ENCODE assay signal across 15 cellular contexts in genomic region chr14:104698688-104699425, GRCh38. TPM values are rescaled to one million over a fixed set of nuclear protein-coding genes. Genes with fewer than 3 reads are reported as not detected.
DNase-seq lines count a peak whose midpoint lies in the region; ATAC-seq, FAIRE-seq and TF ChIP-seq lines count a peak whose summit lies in the region.
"Had no signal": no experiment of that assay in that cellular context is flagged by ENCODE, and none has a peak within 500 bp of the region (broad histone marks: within the 10 kb centered on the region; RNA-seq: fewer than 3 reads in every experiment).

No MANE protein-coding gene starts in this region.

- WGBS in HepG2 (ENCODE audit: low lambda C conversion rate), result 100% methylated on average over 7 of the region's 24 CpGs

- no peak overlapping the region for H3K4me3 ChIP-seq in BLaER1
- H3K4me3 ChIP-seq in ascending aorta, result peak overlapping the region; percentile 27 to 33
- no peak overlapping the region for H3K4me3 ChIP-seq in HepG2 (replicated peaks in 1 of 3; ENCODE audit: insufficient read depth in 1 of 3, low read depth in 2 of 3, low read length in 3 of 3)
- peak overlapping the region in 2 of 4 donors; percentile 6 to 31 for H3K4me3 ChIP-seq in gastrocnemius medialis

- TF ChIP-seq CTCF in ascending aorta (IDR thresholded peaks at IDR 0.05) (no peak), HepG2 (CRISPR knock-in tag; IDR thresholded peaks at IDR 0.05) (no peak), gastrocnemius medialis (IDR thresholded peaks at IDR 0.05 in 4 of 5, conservative IDR thresholded peaks at IDR 0.05 in 1 of 5) (no peak)

- no peaks in the 10 kb centered on the region for H3K79me2 ChIP-seq in HepG2 (ENCODE audit: insufficient read depth, low read length)

- H3K4me3 Mint-ChIP-seq in stimulated activated naive CD8-positive, alpha-beta T cell treated with anti-CD3 and anti-CD28 coated beads, Interleukin-15, amount 100 ng/mL, for 72 hours, result no peak overlapping the region
- H3K4me3 Mint-ChIP-seq: activated CD8-positive, alpha-beta T cell treated with anti-CD3 and anti-CD28 coated beads for 36 hours; central memory CD8-positive, alpha-beta T cell had no signal

- no peak for TF ChIP-seq RAD21 in HepG2 (CRISPR knock-in tag; IDR thresholded peaks at IDR 0.05)

- H3K4me2 ChIP-seq in BLaER1, result peak overlapping the region; percentile 40; the same call in 1 of the 2 replicates
- no peak overlapping the region for H3K4me2 ChIP-seq in HepG2 (ENCODE audit: low read depth, low read length)

- ATAC-seq in HepG2 (no peak), gastrocnemius medialis (no peak), HG03196 (IDR thresholded peaks at IDR 0.05; ENCODE audit: unreplicated experiment) (no peak)
- ATAC-seq in stimulated activated naive CD8-positive, alpha-beta T cell treated with anti-CD3 and anti-CD28 coated beads, Interleukin-15, Interleukin-2, amounts not matched to agents 100 U/mL and 50 U/mL, for 24 hours, result no peak
- no peak for ATAC-seq in stimulated activated naive CD8-positive, alpha-beta T cell treated with anti-CD3 and anti-CD28 coated beads, Interleukin-15, amount 100 ng/mL, for 72 hours
- ATAC-seq: activated CD8-positive, alpha-beta T cell treated with anti-CD3 and anti-CD28 coated beads for 36 hours had no signal

- H3K9ac ChIP-seq in BLaER1, result peak overlapping the region; percentile 45; the same call in 1 of the 2 replicates
- no peak overlapping the region for H3K9ac ChIP-seq in HepG2 (ENCODE audit: insufficient read depth, low read depth, low read length)

- no peaks in the 10 kb centered on the region for H3K27me3 Mint-ChIP-seq in stimulated activated naive CD8-positive, alpha-beta T cell treated with anti-CD3 and anti-CD28 coated beads, Interleukin-15, amount 100 ng/mL, for 72 hours
- H3K27me3 Mint-ChIP-seq: activated CD8-positive, alpha-beta T cell treated with anti-CD3 and anti-CD28 coated beads for 36 hours; central memory CD8-positive, alpha-beta T cell had no signal

- H3K27ac ChIP-seq in BLaER1 (peak overlapping the region; percentile 97; the same call in 1 of the 2 replicates), ascending aorta (peak overlapping the region; percentile 57 to 60), HepG2 (ENCODE audit: extremely low read length, insufficient read depth, low read length) (no peak overlapping the region), gastrocnemius medialis (peak overlapping the region; percentile 16 to 53 (median 42))

- TF ChIP-seq POLR2A in HepG2 (IDR thresholded peaks at IDR 0.05; ENCODE audit: insufficient read depth in 1 of 2, low read depth in 2 of 2, low read length in 2 of 2) (no peak), gastrocnemius medialis (IDR thresholded peaks at IDR 0.05) (no peak)

- DNase-seq in ascending aorta (ENCODE audit: low spot score in 2 of 2) (peak in 1 of 2 donors; percentile 80), HepG2 (ENCODE audit: low spot score) (no peak), gastrocnemius medialis (no peak), DMS53 treated with DMSO at 0.1 percent for 48 hours (lab: John Stamatoyannopoulos, UW; ENCODE audit: unreplicated experiment) (no peak)
- DNase-seq in stimulated activated naive CD8-positive, alpha-beta T cell treated with anti-CD3 and anti-CD28 coated beads, Interleukin-15, Interleukin-2, amounts not matched to agents 100 U/mL and 50 U/mL, for 24 hours, result no peak
- no peak for DNase-seq in stimulated activated naive CD8-positive, alpha-beta T cell treated with anti-CD3 and anti-CD28 coated beads, Interleukin-15, amount 100 ng/mL, for 72 hours
- DNase-seq: activated CD8-positive, alpha-beta T cell treated with anti-CD3 and anti-CD28 coated beads for 36 hours; activated effector memory CD4-positive, alpha-beta T cell treated with Interleukin-2 at 50 U/mL for 16 hours; DMS79 treated with DMSO at 0.1 percent for 48 hours; mesendoderm; NCI-H1436 treated with DMSO at 0.1 percent for 48 hours; NCI-H526 treated with DMSO at 0.1 percent for 48 hours had no signal

- CTCF ChIA-PET in HepG2 (lab: Yijun Ruan, JAX; ENCODE audit: low intra/inter-chr PET ratio, low total read pairs), result no interaction called here

- no peak for TF ChIP-seq EP300 in HepG2 (IDR thresholded peaks at IDR 0.05; ENCODE audit: low read depth in 2 of 2, low read length in 2 of 2)
- no peak for TF ChIP-seq EP300 in HepG2 (CRISPR knock-in tag; IDR thresholded peaks at IDR 0.05; ENCODE audit: borderline replicate concordance)

- no peak for FAIRE-seq in HepG2 (lab: Jason Lieb, UNC)

- H3K27me3 ChIP-seq in BLaER1 (no peaks in the 10 kb centered on the region), ascending aorta (no peaks in the 10 kb centered on the region), HepG2 (ENCODE audit: control insufficient read depth in 1 of 2, insufficient read depth in 2 of 2, low read length in 2 of 2) (no peaks in the 10 kb centered on the region), gastrocnemius medialis (no peaks in the 10 kb centered on the region)

- H4K20me1 ChIP-seq in BLaER1 (peaks cover 100% of the 10 kb centered on the region), HepG2 (ENCODE audit: insufficient read depth, low read length) (peaks cover 9% of the 10 kb centered on the region; the same call in 1 of the 2 replicates)

- intact Hi-C loops in ascending aorta (cut with DNase I) (no loop called here), HepG2 (cut with micrococcal nuclease; ENCODE audit: unreplicated experiment) (no loop called here), gastrocnemius medialis (cut with DNase I; ENCODE audit: low total_unique reads) (no loop called here)

- no TSS peak for BruUV-seq in HepG2 (replicated peaks; lab: Mats Ljungman, UMichigan)

- in situ Hi-C loops in HepG2 (cut with HindIII; ENCODE audit: extremely low pct_ligation_motif_present, low pct_unique_long_range_greater_than_20kb), result no loop called here
- in situ Hi-C loops in gastrocnemius medialis (cut with MboI; ENCODE audit: low sequenced_read_pairs in 4 of 4), result no loop called here

- no peaks in the 10 kb centered on the region for H3K9me3 ChIP-seq in BLaER1
- H3K9me3 ChIP-seq in ascending aorta, result no peaks in the 10 kb centered on the region
- no peaks in the 10 kb centered on the region for H3K9me3 ChIP-seq in HepG2 (ENCODE audit: low read length)
- H3K9me3 ChIP-seq in gastrocnemius medialis, result no peaks in the 10 kb centered on the region

- no peaks in the 10 kb centered on the region for H3K9me3 Mint-ChIP-seq in stimulated activated naive CD8-positive, alpha-beta T cell treated with anti-CD3 and anti-CD28 coated beads, Interleukin-15, amount 100 ng/mL, for 72 hours
- H3K9me3 Mint-ChIP-seq: activated CD8-positive, alpha-beta T cell treated with anti-CD3 and anti-CD28 coated beads for 36 hours; central memory CD8-positive, alpha-beta T cell had no signal

- no peak overlapping the region for H2AFZ ChIP-seq in HepG2 (ENCODE audit: low read length)

- POLR2A ChIA-PET in HepG2 (lab: Yijun Ruan, JAX), result no interaction called here

- peak overlapping the region in 1 of 2 donors; percentile 27 for H3K27ac Mint-ChIP-seq in stimulated activated naive CD8-positive, alpha-beta T cell treated with anti-CD3 and anti-CD28 coated beads, Interleukin-15, amount 100 ng/mL, for 72 hours
- H3K27ac Mint-ChIP-seq: activated CD8-positive, alpha-beta T cell treated with anti-CD3 and anti-CD28 coated beads for 36 hours had no signal

- H3K4me1 ChIP-seq in BLaER1 (peaks cover 82% of the 10 kb centered on the region), ascending aorta (peaks cover 25 to 57% of the 10 kb centered on the region in 2 donors), HepG2 (ENCODE audit: insufficient read depth, low read length) (no peaks in the 10 kb centered on the region), gastrocnemius medialis (peaks cover 12 to 21% of the 10 kb centered on the region in 2 donors)

- H3K36me3 ChIP-seq in BLaER1 (peaks cover 91% of the 10 kb centered on the region), ascending aorta (peaks cover 26 to 40% of the 10 kb centered on the region in 2 donors), HepG2 (replicated peaks in 1 of 2; ENCODE audit: control insufficient read depth in 1 of 2, insufficient read depth in 2 of 2, low read length in 2 of 2) (peaks cover 16 to 19% of the 10 kb centered on the region in 2 experiments), gastrocnemius medialis (no peaks in the 10 kb centered on the region)

- H3K4me1 Mint-ChIP-seq in stimulated activated naive CD8-positive, alpha-beta T cell treated with anti-CD3 and anti-CD28 coated beads, Interleukin-15, amount 100 ng/mL, for 72 hours, result peaks cover 41% of the 10 kb centered on the region

RNA-seq across cellular contexts. Expression of gene INF2, which starts 9.4 kb away (rescaled TPM):
- total RNA-seq in ascending aorta (249 TPM), HepG2 (2016; rRNA removed; fragmentation: Illumina TruSeq; extraction: Trizol) (16.4 and 18.1 TPM in 2 replicates), gastrocnemius medialis (10 to 100 TPM; 11.6 to 34.6 (median 19.7) TPM)
- 11.2 and 14.6 TPM in 2 replicates for total RNA-seq in HepG2 (2016; cell fraction: cytosol; rRNA removed; fragmentation: Illumina TruSeq; extraction: Trizol; ENCODE audit: low read depth)
- 17.0 and 18.3 TPM in 2 replicates for total RNA-seq in HepG2 (2016; cell fraction: insoluble cytoplasmic fraction; rRNA removed; fragmentation: Illumina TruSeq; extraction: Trizol)
- total RNA-seq in HepG2 (2016; cell fraction: membrane; rRNA removed; fragmentation: Illumina TruSeq; extraction: Trizol), result 23.4 and 24.7 TPM in 2 replicates
- total RNA-seq in HepG2 (2016; cell fraction: nucleus; rRNA removed; fragmentation: Illumina TruSeq; extraction: Trizol), result 17.7 and 25.0 TPM in 2 replicates
- 26.4 and 33.4 TPM in 2 replicates for polyA plus RNA-seq in HepG2 (2011; rRNA removed)
- polyA plus RNA-seq in HepG2 (2011; cell fraction: cytosol; rRNA removed), result 14.8 and 26.4 TPM in 2 replicates
- polyA plus RNA-seq in HepG2 (2011; cell fraction: nucleus; rRNA removed), result 229 and 296 TPM in 2 replicates
- 28.4 and 33.9 TPM in 2 replicates for polyA plus RNA-seq in HepG2 (2012)
- polyA plus RNA-seq in HepG2 (2016; cell fraction: cytosol; fragmentation: Illumina TruSeq; extraction: Trizol; ENCODE audit: low read depth), result 13.6 and 14.2 TPM in 2 replicates
- polyA plus RNA-seq in HepG2 (2016; cell fraction: insoluble cytoplasmic fraction; fragmentation: Illumina TruSeq; extraction: Trizol; ENCODE audit: low read depth), result 20.2 and 25.5 TPM in 2 replicates
- 17.5 and 20.7 TPM in 2 replicates for polyA plus RNA-seq in HepG2 (2016; cell fraction: membrane; fragmentation: Illumina TruSeq; extraction: Trizol; ENCODE audit: low read depth)
- 61.5 and 67.7 TPM in 2 replicates for polyA plus RNA-seq in HepG2 (2016; cell fraction: nucleus; fragmentation: Illumina TruSeq; extraction: Trizol; ENCODE audit: insufficient read depth, low read depth)
- polyA minus RNA-seq in HepG2 (2011; rRNA and poly(A)+ RNA removed; ENCODE audit: low replicate concordance), result 34.0 and 46.7 TPM in 2 replicates
- 23.8 and 25.1 TPM in 2 replicates for polyA minus RNA-seq in HepG2 (2011; cell fraction: cytosol; rRNA and poly(A)+ RNA removed)
- polyA minus RNA-seq in HepG2 (2011; cell fraction: nucleus; rRNA and poly(A)+ RNA removed), result 29.2 and 32.3 TPM in 2 replicates

RNA-seq across cellular contexts. Expression of gene ADSS1, which starts 25.2 kb away (rescaled TPM):
- total RNA-seq in ascending aorta, result 30.2 TPM
- 0.98 and 1.0 TPM in 2 replicates for total RNA-seq in HepG2 (2016; rRNA removed; fragmentation: Illumina TruSeq; extraction: Trizol)
- 0.81 and 1.1 TPM in 2 replicates for total RNA-seq in HepG2 (2016; cell fraction: cytosol; rRNA removed; fragmentation: Illumina TruSeq; extraction: Trizol; ENCODE audit: low read depth)
- total RNA-seq in HepG2 (2016; cell fraction: insoluble cytoplasmic fraction; rRNA removed; fragmentation: Illumina TruSeq; extraction: Trizol), result 0.56 and 1.3 TPM in 2 replicates
- total RNA-seq in HepG2 (2016; cell fraction: membrane; rRNA removed; fragmentation: Illumina TruSeq; extraction: Trizol), result 1.6 and 1.9 TPM in 2 replicates
- 1.3 and 1.5 TPM in 2 replicates for total RNA-seq in HepG2 (2016; cell fraction: nucleus; rRNA removed; fragmentation: Illumina TruSeq; extraction: Trizol)
- 36.7 and 45.2 TPM in 2 replicates for polyA plus RNA-seq in HepG2 (2011; rRNA removed)
- 20.7 and 22.4 TPM in 2 replicates for polyA plus RNA-seq in HepG2 (2011; cell fraction: cytosol; rRNA removed)
- 219 and 230 TPM in 2 replicates for polyA plus RNA-seq in HepG2 (2011; cell fraction: nucleus; rRNA removed)
- 37.3 and 46.9 TPM in 2 replicates for polyA plus RNA-seq in HepG2 (2012)
- 0.70 and 1.5 TPM in 2 replicates for polyA plus RNA-seq in HepG2 (2016; cell fraction: cytosol; fragmentation: Illumina TruSeq; extraction: Trizol; ENCODE audit: low read depth)
- 1.3 and 2.2 TPM in 2 replicates for polyA plus RNA-seq in HepG2 (2016; cell fraction: insoluble cytoplasmic fraction; fragmentation: Illumina TruSeq; extraction: Trizol; ENCODE audit: low read depth)
- 1.5 and 2.0 TPM in 2 replicates for polyA plus RNA-seq in HepG2 (2016; cell fraction: membrane; fragmentation: Illumina TruSeq; extraction: Trizol; ENCODE audit: low read depth)
- polyA plus RNA-seq in HepG2 (2016; cell fraction: nucleus; fragmentation: Illumina TruSeq; extraction: Trizol; ENCODE audit: insufficient read depth, low read depth), result 3.7 and 4.4 TPM in 2 replicates
- 12.3 and 14.1 TPM in 2 replicates for polyA minus RNA-seq in HepG2 (2011; rRNA and poly(A)+ RNA removed; ENCODE audit: low replicate concordance)
- 6.8 and 7.6 TPM in 2 replicates for polyA minus RNA-seq in HepG2 (2011; cell fraction: cytosol; rRNA and poly(A)+ RNA removed)
- 30.6 and 31.2 TPM in 2 replicates for polyA minus RNA-seq in HepG2 (2011; cell fraction: nucleus; rRNA and poly(A)+ RNA removed)
- 100 to 1,000 TPM; 165 to 577 (median 232) TPM for total RNA-seq in gastrocnemius medialis

RNA-seq across cellular contexts. Expression of gene SIVA1, which starts 54.1 kb away (rescaled TPM):
- 410 TPM for total RNA-seq in ascending aorta
- total RNA-seq in HepG2 (2016; rRNA removed; fragmentation: Illumina TruSeq; extraction: Trizol), result 153 and 186 TPM in 2 replicates
- 171 and 229 TPM in 2 replicates for total RNA-seq in HepG2 (2016; cell fraction: cytosol; rRNA removed; fragmentation: Illumina TruSeq; extraction: Trizol; ENCODE audit: low read depth)
- total RNA-seq in HepG2 (2016; cell fraction: insoluble cytoplasmic fraction; rRNA removed; fragmentation: Illumina TruSeq; extraction: Trizol), result 166 and 191 TPM in 2 replicates
- total RNA-seq in HepG2 (2016; cell fraction: membrane; rRNA removed; fragmentation: Illumina TruSeq; extraction: Trizol), result 186 and 219 TPM in 2 replicates
- 86.2 and 101 TPM in 2 replicates for total RNA-seq in HepG2 (2016; cell fraction: nucleus; rRNA removed; fragmentation: Illumina TruSeq; extraction: Trizol)
- 123 and 142 TPM in 2 replicates for polyA plus RNA-seq in HepG2 (2011; rRNA removed)
- polyA plus RNA-seq in HepG2 (2011; cell fraction: cytosol; rRNA removed), result 108 and 239 TPM in 2 replicates
- 125 and 162 TPM in 2 replicates for polyA plus RNA-seq in HepG2 (2011; cell fraction: nucleus; rRNA removed)
- polyA plus RNA-seq in HepG2 (2012), result 61.3 and 68.1 TPM in 2 replicates
- polyA plus RNA-seq in HepG2 (2016; cell fraction: cytosol; fragmentation: Illumina TruSeq; extraction: Trizol; ENCODE audit: low read depth), result 162 and 202 TPM in 2 replicates
- 128 and 130 TPM in 2 replicates for polyA plus RNA-seq in HepG2 (2016; cell fraction: insoluble cytoplasmic fraction; fragmentation: Illumina TruSeq; extraction: Trizol; ENCODE audit: low read depth)
- polyA plus RNA-seq in HepG2 (2016; cell fraction: membrane; fragmentation: Illumina TruSeq; extraction: Trizol; ENCODE audit: low read depth), result 134 and 168 TPM in 2 replicates
- polyA plus RNA-seq in HepG2 (2016; cell fraction: nucleus; fragmentation: Illumina TruSeq; extraction: Trizol; ENCODE audit: insufficient read depth, low read depth), result 129 and 133 TPM in 2 replicates
- 49.5 and 64.5 TPM in 2 replicates for polyA minus RNA-seq in HepG2 (2011; rRNA and poly(A)+ RNA removed; ENCODE audit: low replicate concordance)
- polyA minus RNA-seq in HepG2 (2011; cell fraction: cytosol; rRNA and poly(A)+ RNA removed), result 22.7 and 31.5 TPM in 2 replicates
- 17.3 and 18.4 TPM in 2 replicates for polyA minus RNA-seq in HepG2 (2011; cell fraction: nucleus; rRNA and poly(A)+ RNA removed)
- total RNA-seq in gastrocnemius medialis, result 100 to 1,000 TPM; 228 to 357 (median 264) TPM

Comparison
In these comparisons a context has a peak if more than half of its experiments do, and no peak if none do; other contexts are left out.
1. H3K4me3 ChIP-seq: peak in ascending aorta (2 of 2); none in BLaER1 (single experiment) and HepG2 (0 of 3).
2. RNA of gene ADSS1, which starts 25.2 kb away (total RNA-seq): 165 to 577 TPM in gastrocnemius medialis and 30.2 TPM in ascending aorta (single experiment); 0.56 to 1.9 TPM in HepG2; every median in the first group is over 10 times any median in the second.